In genomic region chr12:27554003-27554402, GRCh38 we compare ENCODE assay signal across 15 cellular contexts. TPM values are rescaled to one million over a fixed set of nuclear protein-coding genes. Genes with fewer than 3 reads are reported as not detected.
A peak's percentile ranks its signal among the peaks of the same experiment; 100 is the strongest.
DNase-seq lines count a peak whose midpoint lies in the region; ATAC-seq and TF ChIP-seq lines count a peak whose summit lies in the region.
"Had no signal": no experiment of that assay in that cellular context is flagged by ENCODE, and none has a peak within 500 bp of the region (broad histone marks: within the 10 kb centered on the region; RNA-seq: fewer than 3 reads in every experiment).

No MANE protein-coding gene starts in this region.

- H3K9ac ChIP-seq in rectal smooth muscle tissue (ENCODE audit: low read length) = no peak overlapping the region

- H3K9me3 ChIP-seq in heart right ventricle (no peaks in the 10 kb centered on the region), gastroesophageal sphincter (no peaks in the 10 kb centered on the region), vagina (no peaks in the 10 kb centered on the region)
- H3K9me3 ChIP-seq: A549, neutrophil had no signal

- 58 to 61% methylated on average over 3 of the region's 3 CpGs for WGBS in heart right ventricle, 2 donors
- 58 to 67% methylated on average over 1 to 3 of the region's 3 CpGs for WGBS in gastroesophageal sphincter (ENCODE audit: low coverage in 1 of 2), 2 donors

- intact Hi-C loops in heart right ventricle (cut with DNase I) = loop anchor here in 2 of 10 donors (2.0 to 5.0 kb wide), 3 partner anchors 27 to 33 kb away; partner anchors contain the start of gene PPFIBP1 (in 1 of the 2)
- intact Hi-C loops in left ventricle myocardium superior (cut with micrococcal nuclease) = no loop called here
- intact Hi-C loops in vagina (cut with DNase I) = no loop called here
- intact Hi-C loops in posterior vena cava (cut with DNase I) = loop anchor here in 1 of 2 donors (10.0 kb wide), 1 partner anchor 71 kb away; no protein-coding TSS in a partner anchor

- TF ChIP-seq EP300 in gastroesophageal sphincter (IDR thresholded peaks at IDR 0.05) = no peak

- H3K36me3 ChIP-seq in heart right ventricle (no peaks in the 10 kb centered on the region), gastroesophageal sphincter (no peaks in the 10 kb centered on the region), rectal smooth muscle tissue (ENCODE audit: control insufficient read depth, insufficient read depth, low read length) (no peaks in the 10 kb centered on the region), vagina (no peaks in the 10 kb centered on the region)
- H3K36me3 ChIP-seq: neutrophil had no signal

- H3K27ac ChIP-seq in heart right ventricle (peak overlapping the region; percentile 52 to 96 (median 80)), gastroesophageal sphincter (peak overlapping the region; percentile 65 to 77 (median 68)), rectal smooth muscle tissue (ENCODE audit: low read depth, low read length) (peak overlapping the region; percentile 69), vagina (peak overlapping the region; percentile 77)
- H3K27ac ChIP-seq: neutrophil, VCaP had no signal

- TF ChIP-seq CTCF in heart right ventricle (IDR thresholded peaks at IDR 0.05) = no peak
- no peak for TF ChIP-seq CTCF in gastroesophageal sphincter (IDR thresholded peaks at IDR 0.05)
- TF ChIP-seq CTCF in vagina (IDR thresholded peaks at IDR 0.05) = no peak

- H3K4me3 ChIP-seq in heart right ventricle (peak overlapping the region in 3 of 10 donors; percentile 13 to 31 (median 26)), gastroesophageal sphincter (peak overlapping the region in 1 of 2 donors; percentile 27), rectal smooth muscle tissue (ENCODE audit: low read length) (no peak overlapping the region), vagina (peak overlapping the region in 1 of 2 donors; percentile 8)
- H3K4me3 ChIP-seq: A549, GM12878 had no signal

- no peaks in the 10 kb centered on the region for H3K27me3 ChIP-seq in heart right ventricle
- H3K27me3 ChIP-seq in gastroesophageal sphincter = no peaks in the 10 kb centered on the region
- H3K27me3 ChIP-seq in rectal smooth muscle tissue (ENCODE audit: control insufficient read depth, insufficient read depth, low read length) = no peaks in the 10 kb centered on the region
- no peaks in the 10 kb centered on the region for H3K27me3 ChIP-seq in vagina

- no peak for ATAC-seq in heart right ventricle
- no peak for ATAC-seq in left ventricle myocardium superior
- no peak for ATAC-seq in gastroesophageal sphincter
- ATAC-seq in GM21825 (IDR thresholded peaks at IDR 0.05; ENCODE audit: unreplicated experiment) = no peak
- no peak for ATAC-seq in HG03565 (IDR thresholded peaks at IDR 0.05; ENCODE audit: unreplicated experiment)

- TF ChIP-seq POLR2A in gastroesophageal sphincter (IDR thresholded peaks at IDR 0.05) = no peak
- no peak for TF ChIP-seq POLR2A in vagina (IDR thresholded peaks at IDR 0.05)

- peaks cover 28 to 99% (median 96%) of the 10 kb centered on the region in 9 donors for H3K4me1 ChIP-seq in heart right ventricle
- H3K4me1 ChIP-seq in gastroesophageal sphincter = peaks cover 18 to 82% (median 26%) of the 10 kb centered on the region in 3 donors
- peaks cover 31% of the 10 kb centered on the region for H3K4me1 ChIP-seq in rectal smooth muscle tissue (ENCODE audit: control insufficient read depth, insufficient read depth, low read length)
- peaks cover 97% of the 10 kb centered on the region for H3K4me1 ChIP-seq in vagina

- DNase-seq in heart right ventricle (no peak), left ventricle myocardium superior (no peak), vagina (ENCODE audit: extremely low spot score in 2 of 2) (no peak), posterior vena cava (ENCODE audit: low spot score) (no peak)
- DNase-seq: SIG-M5; stimulated activated CD4-positive, alpha-beta T cell treated with anti-CD3 and anti-CD28 coated beads, Interleukin-4, amount 100 ng/mL, for 1 hour; stimulated activated naive CD8-positive, alpha-beta T cell treated with anti-CD3 and anti-CD28 coated beads, Interleukin-15, Interleukin-2, amounts not matched to agents 100 U/mL and 50 U/mL, for 24 hours had no signal

RNA-seq across cellular contexts. Expression of gene PPFIBP1, which starts 30.0 kb away (rescaled TPM):
- total RNA-seq in heart right ventricle = 100 to 1,000 TPM; 233 to 450 (median 325) TPM
- polyA plus RNA-seq in heart right ventricle = 10 to 100 TPM; 22.9 to 64.7 TPM
- total RNA-seq in left ventricle myocardium superior = 332 TPM
- 10 to 100 TPM; 70.7 to 78.7 (median 72.5) TPM for total RNA-seq in gastroesophageal sphincter
- total RNA-seq in vagina = 101 TPM
- total RNA-seq in posterior vena cava = 100 to 1,000 TPM in 1 of 2 donors, 10 to 100 TPM in 1; 77.5 to 105 TPM
